ENCODE assay signal across 2 cellular contexts in genomic region chr9:114580609-114581193, GRCh38.
TF ChIP-seq lines count a peak whose summit lies in the region.

No MANE protein-coding gene starts in this region.

TF ChIP-seq in GM23338, 12 proteins besides CTCF, POLR2A, EP300 and RAD21:
- TF ChIP-seq STAT1 (IDR thresholded peaks at IDR 0.05; ENCODE audit: unreplicated experiment), result no peak
- no peak for TF ChIP-seq ETS1 (IDR thresholded peaks at IDR 0.05)
- no peak for TF ChIP-seq CREB1 (CRISPR knock-in tag; IDR thresholded peaks at IDR 0.05; ENCODE audit: low read depth)
- TF ChIP-seq REST (IDR thresholded peaks at IDR 0.05; ENCODE audit: unreplicated experiment), result no peak
- TF ChIP-seq ZNF462 (CRISPR knock-in tag; IDR thresholded peaks at IDR 0.05), result no peak
- TF ChIP-seq EZH2 (IDR thresholded peaks at IDR 0.05; ENCODE audit: low read depth, unreplicated experiment), result no peak
- no peak for TF ChIP-seq ZNF114 (CRISPR knock-in tag; IDR thresholded peaks at IDR 0.05)
TF ChIP-seq in GM23338: peak in this region for 0.

TF ChIP-seq in H1, 55 proteins besides CTCF, POLR2A, EP300 and RAD21:
- TF ChIP-seq CBX8 (IDR thresholded peaks at IDR 0.05; ENCODE audit: borderline replicate concordance, low read depth, low read length), result no peak
- no peak for TF ChIP-seq TAF7 (optimal IDR thresholded peaks at IDR 0.05; ENCODE audit: borderline replicate concordance, low read depth, low read length)
- no peak for TF ChIP-seq NANOG (IDR thresholded peaks at IDR 0.05; ENCODE audit: insufficient read depth, low read depth, low read length, poor library complexity, severe bottlenecking)
- TF ChIP-seq CREB1 (IDR thresholded peaks at IDR 0.05), result no peak
- no peak for TF ChIP-seq POU5F1 (IDR thresholded peaks at IDR 0.05; ENCODE audit: low read depth, low read length)
